ENCODE assay signal across 13 cellular contexts in genomic region chr5:80248378-80248777, GRCh38. TPM values are rescaled to one million over a fixed set of nuclear protein-coding genes. Genes with fewer than 3 reads are reported as not detected.
DNase-seq lines count a peak whose midpoint lies in the region; ATAC-seq, FAIRE-seq and TF ChIP-seq lines count a peak whose summit lies in the region.
"Had no signal": no experiment of that assay in that cellular context is flagged by ENCODE, and none has a peak within 500 bp of the region (broad histone marks: within the 10 kb centered on the region; RNA-seq: fewer than 3 reads in every experiment).

No MANE protein-coding gene starts in this region.

- no peaks in the 10 kb centered on the region for H3K9me2 ChIP-seq in Karpas-422 (replicated peaks; ENCODE audit: insufficient read depth, low read length)

- peaks cover 77% of the 10 kb centered on the region for H3K4me1 Mint-ChIP-seq in activated naive CD8-positive, alpha-beta T cell treated with anti-CD3 and anti-CD28 coated beads for 36 hours
- H3K4me1 Mint-ChIP-seq in nephron progenitor cell, result peaks cover 73% of the 10 kb centered on the region

- H3K27ac Mint-ChIP-seq in activated naive CD8-positive, alpha-beta T cell treated with anti-CD3 and anti-CD28 coated beads for 36 hours, result peak overlapping the region; percentile 91
- peak overlapping the region; percentile 92 for H3K27ac Mint-ChIP-seq in nephron progenitor cell
- H3K27ac Mint-ChIP-seq: natural killer cell treated with Interleukin-12 subunit alpha and Interleukin-12 subunit beta and Interleukin-15 and Interleukin-18, amount 100 ng/mL, for 72 hours had no signal

- H3K36me3 Mint-ChIP-seq in activated naive CD8-positive, alpha-beta T cell treated with anti-CD3 and anti-CD28 coated beads for 36 hours, result peaks cover 40% of the 10 kb centered on the region
- peaks cover 27% of the 10 kb centered on the region for H3K36me3 Mint-ChIP-seq in nephron progenitor cell (ENCODE audit: low read depth)

- no peak for TF ChIP-seq POLR2A in GM12891 (IDR thresholded peaks at IDR 0.05; ENCODE audit: low read depth, low read length)

- H3K27me3 Mint-ChIP-seq in activated naive CD8-positive, alpha-beta T cell treated with anti-CD3 and anti-CD28 coated beads for 36 hours, result no peaks in the 10 kb centered on the region
- no peaks in the 10 kb centered on the region for H3K27me3 Mint-ChIP-seq in nephron progenitor cell (ENCODE audit: low read depth, poor library complexity)
- H3K27me3 Mint-ChIP-seq: natural killer cell treated with Interleukin-12 subunit alpha and Interleukin-12 subunit beta and Interleukin-15 and Interleukin-18, amount 100 ng/mL, for 72 hours had no signal

- H3K27ac ChIP-seq in HUES6 (ENCODE audit: low read depth, low read length) (peak overlapping the region; percentile 31; the same call in 1 of the 2 replicates), Karpas-422 (ENCODE audit: low read length) (no peak overlapping the region)

- H2AFZ ChIP-seq in Karpas-422 (ENCODE audit: low read length), result no peak overlapping the region

- H4K20me1 ChIP-seq in Karpas-422 (ENCODE audit: insufficient read depth, low read depth, low read length), result peaks cover 3% of the 10 kb centered on the region; the same call in 1 of the 2 replicates

- no peaks in the 10 kb centered on the region for H3K9me3 Mint-ChIP-seq in activated naive CD8-positive, alpha-beta T cell treated with anti-CD3 and anti-CD28 coated beads for 36 hours
- peaks cover 16% of the 10 kb centered on the region for H3K9me3 Mint-ChIP-seq in nephron progenitor cell

- H3K4me3 ChIP-seq in HUES6 (ENCODE audit: low read depth, low read length) (no peak overlapping the region), Karpas-422 (ENCODE audit: low read length) (no peak overlapping the region)

- H3K9me3 ChIP-seq in HUES6 (ENCODE audit: control insufficient read depth, insufficient read depth, low read depth, low read length), result peaks cover 8% of the 10 kb centered on the region; the same call in 1 of the 2 replicates
- peaks cover under 1% of the 10 kb centered on the region; the same call in 1 of the 2 replicates for H3K9me3 ChIP-seq in Karpas-422 (ENCODE audit: low read length)

- DNase-seq in GM12891 (ENCODE audit: insufficient read length, low spot score) (no peak), nephron progenitor cell (no peak), islet precursor cell (no peak), Karpas-422 (no peak)
- no peak for DNase-seq in activated naive CD8-positive, alpha-beta T cell treated with anti-CD3 and anti-CD28 coated beads for 36 hours
- no peak for DNase-seq in activated CD8-positive, alpha-beta memory T cell treated with anti-CD3 and anti-CD28 coated beads, Interleukin-2, amount 50 U/mL, for 48 hours
- DNase-seq: cerebellar nuclear complex; NCI-H1092 treated with DMSO at 0.1 percent for 48 hours; NK-92 treated with Interleukin-12 subunit alpha and Interleukin-12 subunit beta, amount 100 ng/mL, for 24 hours; stimulated activated CD8-positive, alpha-beta memory T cell treated with anti-CD3 and anti-CD28 coated beads, Interleukin-4, amount 100 ng/mL, for 48 hours had no signal

- no peak for TF ChIP-seq CTCF in nephron progenitor cell (IDR thresholded peaks at IDR 0.05)

- H3K4me3 Mint-ChIP-seq in activated naive CD8-positive, alpha-beta T cell treated with anti-CD3 and anti-CD28 coated beads for 36 hours, result peak overlapping the region; percentile 29
- no peak overlapping the region for H3K4me3 Mint-ChIP-seq in nephron progenitor cell
- H3K4me3 Mint-ChIP-seq: natural killer cell treated with Interleukin-12 subunit alpha and Interleukin-12 subunit beta and Interleukin-15 and Interleukin-18, amount 100 ng/mL, for 72 hours had no signal

- H3K4me2 ChIP-seq in Karpas-422 (ENCODE audit: low read depth, low read length, poor library complexity, severe bottlenecking), result no peak overlapping the region

- H3K79me2 ChIP-seq in Karpas-422 (ENCODE audit: low read length), result no peaks in the 10 kb centered on the region

- H3K9ac ChIP-seq in HUES6 (ENCODE audit: low read length), result no peak overlapping the region
- no peak overlapping the region for H3K9ac ChIP-seq in Karpas-422 (ENCODE audit: low read length)

- H3K27me3 ChIP-seq in HUES6 (ENCODE audit: control insufficient read depth, insufficient read depth, low read length) (no peaks in the 10 kb centered on the region), Karpas-422 (ENCODE audit: low read length) (no peaks in the 10 kb centered on the region)

- no peak for ATAC-seq in HG03097 (IDR thresholded peaks at IDR 0.05; ENCODE audit: low FRiP score, unreplicated experiment)
- ATAC-seq: natural killer cell treated with Interleukin-12 subunit alpha and Interleukin-12 subunit beta and Interleukin-15 and Interleukin-18, amount 100 ng/mL, for 72 hours had no signal

- peaks cover 14% of the 10 kb centered on the region for H3K36me3 ChIP-seq in HUES6 (ENCODE audit: control insufficient read depth, insufficient read depth, low read length)
- H3K36me3 ChIP-seq in Karpas-422 (ENCODE audit: insufficient read depth, low read length), result no peaks in the 10 kb centered on the region

- FAIRE-seq in GM12891 (lab: Jason Lieb, UNC), result peak; percentile 35

- peaks cover 73% of the 10 kb centered on the region for H3K4me1 ChIP-seq in HUES6 (ENCODE audit: control insufficient read depth, insufficient read depth, low read length)
- H3K4me1 ChIP-seq in Karpas-422 (ENCODE audit: low read length), result peaks cover 25% of the 10 kb centered on the region

TF ChIP-seq in GM12891, 5 proteins besides CTCF, POLR2A, EP300 and RAD21:
- TF ChIP-seq SPI1 (IDR thresholded peaks at IDR 0.05; ENCODE audit: low read depth, low read length), result no peak
- TF ChIP-seq TAF1 (IDR thresholded peaks at IDR 0.05; ENCODE audit: low read depth, low read length), result no peak
- TF ChIP-seq POLR2AphosphoS5 (IDR thresholded peaks at IDR 0.05; ENCODE audit: low read depth, low read length), result no peak
- no peak for TF ChIP-seq PAX5 (IDR thresholded peaks at IDR 0.05; ENCODE audit: insufficient read depth, low read length, severe bottlenecking)
- TF ChIP-seq POU2F2 (IDR thresholded peaks at IDR 0.05; ENCODE audit: low read depth, low read length), result no peak

RNA-seq across cellular contexts. Expression of gene SERINC5, which starts 7.5 kb away (rescaled TPM):
- polyA plus RNA-seq in GM12891 (2012; ENCODE audit: low read depth, missing spikeins), result 0.82 TPM
- 10 to 100 TPM; 22.0 to 25.1 TPM for total RNA-seq in activated naive CD8-positive, alpha-beta T cell treated with anti-CD3 and anti-CD28 coated beads for 36 hours
- 2.6 and 4.4 TPM in 2 replicates for total RNA-seq in Karpas-422 (2014; rRNA removed; shearing (Covaris generic); ENCODE audit: low replicate concordance)
